Comparison of ENCODE assay signal across 36 cellular contexts in genomic region chr16:66438536-66438935, GRCh38. TPM values are rescaled to one million over a fixed set of nuclear protein-coding genes. Genes with fewer than 3 reads are reported as not detected.
"Had no signal": no experiment of that assay in that cellular context is flagged by ENCODE, and none has a peak within 500 bp of the region (broad histone marks: within the 10 kb centered on the region; RNA-seq: fewer than 3 reads in every experiment).

No MANE protein-coding gene starts in this region.

- H3K27me3 ChIP-seq: MG63 had no signal

- H3K27ac ChIP-seq: KMS-11 had no signal

- H3K36me3 ChIP-seq: MG63 had no signal

- H3K9ac ChIP-seq: KMS-11 had no signal

- DNase-seq: Karpas-422, Kasumi-1, KBM-7, KG1, MG63, MM.1S, MV-4-11, NCI-H1048, NCI-H1092, NCI-H1092 treated with DMSO at 0.1 percent for 48 hours, NCI-H1105, NCI-H1105 treated with DMSO at 0.1 percent for 48 hours, NCI-H1417, NCI-H1417 treated with DMSO at 0.1 percent for 48 hours, NCI-H1436, NCI-H1436 treated with DMSO at 0.1 percent for 48 hours, NCI-H146, NCI-H1694, NCI-H1694 treated with DMSO at 0.1 percent for 48 hours, NCI-H187, NCI-H187 treated with DMSO at 0.1 percent for 48 hours, NCI-H1930, NCI-H2029, NCI-H2029 treated with DMSO at 0.1 percent for 48 hours, NCI-H2081, NCI-H2081 treated with DMSO at 0.1 percent for 48 hours, NCI-H2107, NCI-H2171, NCI-H2171 treated with DMSO at 0.1 percent for 48 hours, NCI-H2227 treated with DMSO at 0.1 percent for 48 hours, NCI-H226, NCI-H345, NCI-H446, NCI-H446 treated with DMSO at 0.1 percent for 48 hours had no signal

- H3K9me3 ChIP-seq: MG63 had no signal

- H3K4me3 ChIP-seq: MG63 had no signal

- H3K4me2 ChIP-seq: KMS-11 had no signal

RNA-seq across cellular contexts. Expression of gene BEAN1, which starts 11.4 kb away (rescaled TPM):
- total RNA-seq: M059J had no signal
